In the genomic region with DNA sequence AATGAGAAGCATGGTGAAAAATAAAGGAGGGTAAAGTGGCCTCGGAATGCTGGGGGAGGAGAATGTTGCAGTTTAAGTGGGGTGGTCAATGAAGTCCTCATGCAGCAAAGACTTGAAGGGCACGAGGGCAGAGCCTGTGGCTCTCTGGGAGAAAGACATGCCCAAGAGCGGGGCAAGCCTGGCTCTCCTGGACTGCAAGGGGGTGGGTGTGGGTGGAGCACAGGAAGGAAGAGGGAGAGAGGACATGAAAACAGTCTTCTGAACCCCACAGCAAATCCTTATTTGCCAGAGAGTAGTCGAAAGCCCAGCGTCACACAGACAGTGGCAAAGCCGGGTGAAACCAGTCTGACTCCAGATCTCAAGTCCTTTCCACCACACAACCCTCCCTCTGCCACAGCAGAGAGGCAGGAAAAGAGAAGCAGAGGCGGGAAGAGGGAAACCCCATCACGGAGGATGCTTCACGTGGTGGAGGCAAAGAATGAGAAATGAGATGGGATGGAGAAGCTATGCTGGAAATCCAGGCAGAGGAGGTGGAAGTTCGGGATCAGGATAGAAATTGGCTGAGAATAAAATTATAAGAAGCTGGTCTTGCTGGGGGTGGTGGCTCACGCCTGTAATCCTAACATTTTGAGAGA, we compare ENCODE assay signal across 14 cellular contexts.
"Had no signal": no experiment of that assay in that cellular context is flagged by ENCODE, and none has a peak within 500 bp of the region (broad histone marks: within the 10 kb centered on the region; RNA-seq: fewer than 3 reads in every experiment).

No MANE protein-coding gene starts in this region.

- H3K36me3 ChIP-seq: gastrocnemius medialis had no signal

- H3K4me3 ChIP-seq: gastrocnemius medialis, heart left ventricle, tibial nerve had no signal

- H3K27ac ChIP-seq: gastrocnemius medialis, heart left ventricle, parathyroid adenoma had no signal

- H3K4me3 Mint-ChIP-seq: activated CD4-positive, alpha-beta T cell treated with anti-CD3 and anti-CD28 coated beads, Interleukin-2, amount 10 ng/mL, durations not matched to agents 7 days and 5 days; activated naive CD8-positive, alpha-beta T cell; dendritic cell treated with granulocyte-macrophage colony-stimulating factor and Interleukin-4, amounts not matched to agents 40 ng/mL and 50 ng/mL, for 4 days; stimulated activated naive B cell treated with anti-CD40 and anti-IgM and Interleukin-4, amounts not matched to agents 10 μg/mL and 1 μg/mL and 100 μg/mL, for 72 hours had no signal

- H3K4me1 Mint-ChIP-seq: stimulated activated naive B cell treated with anti-CD40 and anti-IgM and Interleukin-4, amounts not matched to agents 10 μg/mL and 1 μg/mL and 100 μg/mL, for 72 hours had no signal

- H3K9me3 Mint-ChIP-seq: dendritic cell treated with granulocyte-macrophage colony-stimulating factor and Interleukin-4, amounts not matched to agents 40 ng/mL and 50 ng/mL, for 4 days had no signal

- H3K79me2 ChIP-seq: parathyroid adenoma had no signal

- DNase-seq: activated CD4-positive, alpha-beta T cell treated with anti-CD3 and anti-CD28 coated beads, Interleukin-2, amount 10 ng/mL, durations not matched to agents 7 days and 5 days; activated gamma-delta T cell treated with Interleukin-2 at 50 U/mL for 16 hours; gastrocnemius medialis; heart left ventricle; left colon; stimulated activated CD4-positive, alpha-beta T cell treated with anti-CD3 and anti-CD28 coated beads, Interleukin-2, amount 100 ng/mL, for 48 hours; stimulated activated naive B cell treated with anti-CD40 and anti-IgM and Interleukin-4, amounts not matched to agents 10 μg/mL and 1 μg/mL and 100 μg/mL, for 72 hours; substantia nigra; T-helper 2 cell had no signal

- H3K27me3 Mint-ChIP-seq: activated CD4-positive, alpha-beta T cell treated with anti-CD3 and anti-CD28 coated beads, Interleukin-2, amount 10 ng/mL, durations not matched to agents 7 days and 5 days; dendritic cell treated with granulocyte-macrophage colony-stimulating factor and Interleukin-4, amounts not matched to agents 40 ng/mL and 50 ng/mL, for 4 days; stimulated activated naive B cell treated with anti-CD40 and anti-IgM and Interleukin-4, amounts not matched to agents 10 μg/mL and 1 μg/mL and 100 μg/mL, for 72 hours had no signal

- FAIRE-seq: islet of Langerhans had no signal

- H2AFZ ChIP-seq: parathyroid adenoma had no signal

- ATAC-seq: gastrocnemius medialis; heart left ventricle; left colon; stimulated activated naive B cell treated with anti-CD40 and anti-IgM and Interleukin-4, amounts not matched to agents 10 μg/mL and 1 μg/mL and 100 μg/mL, for 72 hours had no signal

- H3K4me1 ChIP-seq: parathyroid adenoma had no signal

- H3K27ac Mint-ChIP-seq: activated CD4-positive, alpha-beta T cell treated with anti-CD3 and anti-CD28 coated beads, Interleukin-2, amount 10 ng/mL, durations not matched to agents 7 days and 5 days; activated naive CD8-positive, alpha-beta T cell; dendritic cell treated with granulocyte-macrophage colony-stimulating factor and Interleukin-4, amounts not matched to agents 40 ng/mL and 50 ng/mL, for 4 days; stimulated activated naive B cell treated with anti-CD40 and anti-IgM and Interleukin-4, amounts not matched to agents 10 μg/mL and 1 μg/mL and 100 μg/mL, for 72 hours had no signal

- H3K27me3 ChIP-seq: gastrocnemius medialis, heart left ventricle, tibial nerve had no signal

- H3K9me3 ChIP-seq: gastrocnemius medialis, tibial nerve had no signal

- H3K9ac ChIP-seq: parathyroid adenoma had no signal
